In the genomic region with DNA sequence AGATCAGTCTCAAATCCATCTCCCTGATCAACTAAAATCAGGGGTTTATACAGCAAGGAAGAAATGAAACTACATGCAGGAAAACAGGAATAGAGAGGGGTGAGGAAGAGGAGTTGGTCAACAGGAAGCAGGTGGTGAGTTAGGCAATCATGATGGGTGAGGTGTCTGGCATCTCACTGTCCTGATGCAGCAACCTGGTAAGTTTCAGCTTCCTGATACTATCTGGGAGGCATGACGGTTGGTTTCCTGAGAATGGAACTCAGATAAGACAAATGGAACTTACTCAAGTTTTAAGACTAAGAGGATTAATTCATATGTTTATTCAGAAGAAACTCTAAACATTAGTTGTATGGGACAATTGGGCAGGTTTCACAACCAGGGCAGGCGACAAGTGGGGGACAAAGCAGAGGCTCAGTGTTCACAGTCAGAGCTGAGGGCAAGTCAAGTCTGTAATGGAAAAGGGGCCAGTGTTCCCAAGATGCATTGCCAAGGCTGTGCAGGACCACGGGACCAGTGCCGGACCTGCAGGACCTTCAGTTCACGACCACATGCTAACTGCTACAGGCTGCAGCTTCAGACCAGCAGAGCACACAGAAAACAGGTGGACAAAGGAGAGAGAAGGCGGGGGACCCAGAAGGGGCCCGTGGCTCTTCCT, we compare ENCODE assay signal across 15 cellular contexts. TPM values are rescaled to one million over a fixed set of nuclear protein-coding genes. Genes with fewer than 3 reads are reported as not detected.
DNase-seq lines count a peak whose midpoint lies in the region; ATAC-seq and TF ChIP-seq lines count a peak whose summit lies in the region.
"Had no signal": no experiment of that assay in that cellular context is flagged by ENCODE, and none has a peak within 500 bp of the region (broad histone marks: within the 10 kb centered on the region; RNA-seq: fewer than 3 reads in every experiment).

No MANE protein-coding gene starts in this region.

- TF ChIP-seq CTCF in OCI-LY7 (conservative IDR thresholded peaks at IDR 0.05; ENCODE audit: low read length) = no peak

- intact Hi-C loops in OCI-LY7 (cut with micrococcal nuclease; ENCODE audit: unreplicated experiment) = loop anchor here (5.0 kb wide), 1 partner anchor 41 kb away; no protein-coding TSS in a partner anchor

- CTCF ChIA-PET in OCI-LY7 (lab: Charles Lee; ENCODE audit: unreplicated experiment) = no interaction called here

- H2AFZ ChIP-seq in GM23248 (no peak overlapping the region), OCI-LY7 (ENCODE audit: low read length) (peak overlapping the region; percentile 73)

- no peaks in the 10 kb centered on the region for H3F3A ChIP-seq in GM23248 (ENCODE audit: insufficient read depth)

- H3K4me3 Mint-ChIP-seq in central memory CD8-positive, alpha-beta T cell = peak overlapping the region; percentile 51
- H3K4me3 Mint-ChIP-seq: B cell had no signal

- DNase-seq in GM23248 (peak; percentile 4), OCI-LY7 (ENCODE audit: low spot score) (peak; percentile 58), NCI-H446 (lab: John Stamatoyannopoulos, UW) (no peak), HPDE6-E6E7 (ENCODE audit: extremely low spot score) (no peak)
- no peak for DNase-seq in central memory CD8-positive, alpha-beta T cell (ENCODE audit: low spot score in 2 of 2)
- DNase-seq in stimulated activated CD4-positive, alpha-beta T cell treated with anti-CD3 and anti-CD28 coated beads, Interleukin-15, amount 100 ng/mL, for 24 hours = no peak
- DNase-seq in stimulated activated CD4-positive, alpha-beta T cell treated with anti-CD3 and anti-CD28 coated beads, Interleukin-1b, Interleukin-23, amount 100 ng/mL, for 48 hours = no peak
- DNase-seq: activated T-cell treated with anti-CD3 and anti-CD28 coated beads, Interleukin-2, amount 50 U/mL, for 48 hours; effector CD4-positive, alpha-beta T cell; GDM1; glutamatergic neuron; Right ventricle myocardium superior had no signal

- H3K4me1 ChIP-seq in BLaER1 (peaks cover 18% of the 10 kb centered on the region), GM23248 (ENCODE audit: insufficient read depth) (no peaks in the 10 kb centered on the region), OCI-LY7 (ENCODE audit: insufficient read depth, low read length, poor library complexity, severe bottlenecking) (peaks cover 38% of the 10 kb centered on the region)

- no peaks in the 10 kb centered on the region for H3K27me3 Mint-ChIP-seq in central memory CD8-positive, alpha-beta T cell

- no peaks in the 10 kb centered on the region for H3K79me2 ChIP-seq in GM23248 (ENCODE audit: insufficient read depth)
- H3K79me2 ChIP-seq in OCI-LY7 (ENCODE audit: insufficient read depth, low read depth, low read length) = no peaks in the 10 kb centered on the region

- BruUV-seq in OCI-LY7 (replicated peaks; lab: Mats Ljungman, UMichigan) = no TSS peak

- no peak for ATAC-seq in central memory CD8-positive, alpha-beta T cell (replicated peaks; ENCODE audit: extremely low read depth, poor library complexity, severe bottlenecking)

- peaks cover 4% of the 10 kb centered on the region for H3K36me3 Mint-ChIP-seq in central memory CD8-positive, alpha-beta T cell (ENCODE audit: insufficient read depth)

- WGBS in GM23248 (ENCODE audit: low coverage in 1 of 2, low lambda C conversion rate in 2 of 2, missing lambda C conversion rate in 2 of 2), 2 experiments = 68 to 70% methylated on average over 7 of the region's 7 CpGs

- POLR2A ChIA-PET in OCI-LY7 (lab: Charles Lee) = interaction anchor here (0.5 to 1.2 kb wide), 8 partner anchors 11 to 743 kb away, joined by 3 to 6 read pairs (median 4); partner anchors contain the start of gene SRSF7

- peaks cover 32% of the 10 kb centered on the region for H3K4me1 Mint-ChIP-seq in central memory CD8-positive, alpha-beta T cell

- H3K27ac ChIP-seq in BLaER1 (peak overlapping the region; percentile 20; the same call in 1 of the 2 replicates), GM23248 (no peak overlapping the region), OCI-LY7 (ENCODE audit: low read depth, low read length, poor library complexity, severe bottlenecking) (peak overlapping the region; percentile 33)
- H3K27ac ChIP-seq: right atrium auricular region had no signal

- peak overlapping the region; percentile 30 for H3K27ac Mint-ChIP-seq in central memory CD8-positive, alpha-beta T cell (ENCODE audit: low read depth)
- H3K27ac Mint-ChIP-seq: B cell had no signal

- H3K9me2 ChIP-seq in GM23248 (ENCODE audit: insufficient read depth) (no peaks in the 10 kb centered on the region), OCI-LY7 (ENCODE audit: insufficient read depth, low read length) (no peaks in the 10 kb centered on the region)

- in situ Hi-C loops in GM23248 (cut with MboI) = no loop called here

- H3K9me3 ChIP-seq in BLaER1 (peaks cover 60% of the 10 kb centered on the region), GM23248 (ENCODE audit: low read depth) (no peaks in the 10 kb centered on the region), OCI-LY7 (ENCODE audit: low read length) (no peaks in the 10 kb centered on the region)
- H3K9me3 ChIP-seq: right atrium auricular region had no signal

- no peaks in the 10 kb centered on the region for H3K27me3 ChIP-seq in BLaER1
- H3K27me3 ChIP-seq in GM23248 (replicated peaks; ENCODE audit: insufficient read depth) = no peaks in the 10 kb centered on the region; the same call in 1 of the 2 replicates
- H3K27me3 ChIP-seq: right atrium auricular region had no signal

- H4K20me1 ChIP-seq in BLaER1 = no peaks in the 10 kb centered on the region
- H4K20me1 ChIP-seq in GM23248 (ENCODE audit: insufficient read depth) = no peaks in the 10 kb centered on the region
- no peaks in the 10 kb centered on the region for H4K20me1 ChIP-seq in OCI-LY7 (ENCODE audit: insufficient read depth, low read length)

- H3K9ac ChIP-seq in BLaER1 (no peak overlapping the region), GM23248 (no peak overlapping the region)

- H3K36me3 ChIP-seq in BLaER1 (peaks cover 1% of the 10 kb centered on the region; the same call in 1 of the 2 replicates), GM23248 (ENCODE audit: low read depth) (no peaks in the 10 kb centered on the region), OCI-LY7 (ENCODE audit: insufficient read depth, low read length) (no peaks in the 10 kb centered on the region)
- H3K36me3 ChIP-seq: right atrium auricular region had no signal

- H3K4me3 ChIP-seq in BLaER1 (no peak overlapping the region), GM23248 (no peak overlapping the region), OCI-LY7 (ENCODE audit: low read depth, low read length, poor library complexity, severe bottlenecking) (peak overlapping the region; percentile 3)
- H3K4me3 ChIP-seq: right atrium auricular region had no signal

- H3K4me2 ChIP-seq in BLaER1 (peak overlapping the region; percentile 46), GM23248 (ENCODE audit: unreplicated experiment) (no peak overlapping the region), OCI-LY7 (ENCODE audit: low read length) (peak overlapping the region; percentile 57)

- no peaks in the 10 kb centered on the region for H3K9me3 Mint-ChIP-seq in central memory CD8-positive, alpha-beta T cell

RNA-seq across cellular contexts. Expression of gene GALM, which starts 17.7 kb away (rescaled TPM):
- 8.6 and 10.8 TPM in 2 replicates for total RNA-seq in GM23248 (2014; rRNA removed; shearing (Covaris generic))
- polyA plus RNA-seq in GM23248 (2016; fragmentation: Nextera tagmentation; extraction: Ambion mirVana) = 7.6 and 8.8 TPM in 2 replicates
- 2.9 and 5.5 TPM in 2 replicates for total RNA-seq in OCI-LY7 (2014; rRNA removed; shearing (Covaris generic))
- 9.0 and 10.8 TPM in 2 replicates for total RNA-seq in OCI-LY7 (2022)

RNA-seq across cellular contexts. Expression of gene HNRNPLL, which starts 45.5 kb away (rescaled TPM):
- 34.9 and 42.6 TPM in 2 replicates for total RNA-seq in GM23248 (2014; rRNA removed; shearing (Covaris generic))
- 31.3 and 32.6 TPM in 2 replicates for polyA plus RNA-seq in GM23248 (2016; fragmentation: Nextera tagmentation; extraction: Ambion mirVana)
- total RNA-seq in OCI-LY7 (2014; rRNA removed; shearing (Covaris generic)) = 7.2 and 7.6 TPM in 2 replicates
- total RNA-seq in OCI-LY7 (2022) = 47.2 and 47.9 TPM in 2 replicates

Comparison
In these comparisons a context has a peak if more than half of its experiments do, and no peak if none do; other contexts are left out.
1. DNase-seq: peak in GM23248 (single experiment) and OCI-LY7 (single experiment); none in central memory CD8-positive, alpha-beta T cell (0 of 2), stimulated activated CD4-positive, alpha-beta T cell treated with anti-CD3 and anti-CD28 coated beads, Interleukin-15, amount 100 ng/mL, for 24 hours (single experiment), NCI-H446 (0 of 2), stimulated activated CD4-positive, alpha-beta T cell treated with anti-CD3 and anti-CD28 coated beads, Interleukin-1b, Interleukin-23, amount 100 ng/mL, for 48 hours (single experiment) and HPDE6-E6E7 (single experiment).